Comparison of ENCODE assay signal across 14 cellular contexts in the genomic region with DNA sequence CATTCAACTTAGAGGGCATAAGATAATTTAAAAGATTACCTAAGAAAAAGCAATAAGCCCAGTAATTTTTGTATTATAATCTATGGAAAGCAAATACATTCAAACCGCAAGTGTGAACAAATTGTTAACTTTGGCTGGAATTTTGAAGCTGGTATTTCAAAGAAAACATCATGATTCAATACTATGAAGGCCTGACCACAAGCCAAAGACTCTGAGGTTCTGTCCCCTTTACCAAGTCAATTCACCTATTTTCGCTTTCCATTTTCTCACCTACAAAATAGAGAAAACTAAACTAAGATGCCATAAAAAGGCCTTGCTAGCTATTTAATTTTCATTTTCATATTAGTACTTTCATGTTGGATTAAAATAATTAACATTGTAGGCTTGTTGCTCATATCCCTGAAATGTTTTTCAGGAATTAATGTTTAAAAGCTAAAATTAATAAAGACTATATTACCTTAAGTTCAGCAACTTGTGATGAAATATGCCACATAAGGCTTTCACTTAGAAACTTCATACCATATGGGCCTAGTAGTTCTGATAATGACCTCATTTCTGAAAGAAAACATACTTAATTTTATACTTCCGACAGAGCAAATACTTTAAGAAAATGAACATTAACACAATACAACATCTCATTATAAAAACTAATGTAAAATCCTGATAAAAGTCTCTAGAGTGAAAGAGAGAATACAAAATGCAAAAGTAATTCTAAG.
DNase-seq lines count a peak whose midpoint lies in the region; ATAC-seq and TF ChIP-seq lines count a peak whose summit lies in the region.
"Had no signal": no experiment of that assay in that cellular context is flagged by ENCODE, and none has a peak within 500 bp of the region (broad histone marks: within the 10 kb centered on the region; RNA-seq: fewer than 3 reads in every experiment).

No MANE protein-coding gene starts in this region.

- CTCF ChIA-PET in mammary epithelial cell (lab: Charles Lee; ENCODE audit: low non-redundant PET): no interaction called here

- 98% methylated on average over 3 of the region's 3 CpGs for WGBS in mammary epithelial cell (ENCODE audit: low coverage, missing lambda C conversion rate)
- WGBS in psoas muscle, 3 donors: 95 to 98% (median 97%) methylated on average over 3 of the region's 3 CpGs

- peak overlapping the region; percentile 6 for H3K27ac ChIP-seq in mammary epithelial cell (ENCODE audit: insufficient read depth, low read depth, low read length)
- H3K27ac ChIP-seq in psoas muscle: no peak overlapping the region
- H3K27ac ChIP-seq in foreskin keratinocyte: no peak overlapping the region
- H3K27ac ChIP-seq: RWPE1, skin epidermis had no signal

- no peaks in the 10 kb centered on the region for H3K27me3 Mint-ChIP-seq in mesothelial cell of epicardium (ENCODE audit: low read depth)
- H3K27me3 Mint-ChIP-seq: CD4-positive, alpha-beta memory T cell; IgD-negative memory B cell had no signal

- in situ Hi-C loops in mammary epithelial cell (cut with MboI; ENCODE audit: low sequenced_read_pairs in 2 of 2): no loop called here

- no peak overlapping the region for H3K4me3 Mint-ChIP-seq in mesothelial cell of epicardium
- H3K4me3 Mint-ChIP-seq: CD4-positive, alpha-beta memory T cell; HFFc6; IgD-negative memory B cell had no signal

- H4K20me1 ChIP-seq in mammary epithelial cell (ENCODE audit: insufficient read depth, low read length): no peaks in the 10 kb centered on the region

- DNase-seq in mammary epithelial cell (no peak), psoas muscle (no peak), foreskin keratinocyte (no peak), activated gamma-delta T cell treated with Interleukin-2 at 50 U/mL for 16 hours (no peak), mesothelial cell of epicardium (ENCODE audit: low spot score in 2 of 2, unreplicated experiment in 2 of 2) (no peak)
- DNase-seq: CD4-positive, alpha-beta memory T cell; midbrain had no signal

- peaks cover 16% of the 10 kb centered on the region for H3K79me2 ChIP-seq in mammary epithelial cell (ENCODE audit: insufficient read depth, low read length)

- dilution Hi-C loops in mammary epithelial cell (cut with HindIII; ENCODE audit: low sequenced_read_pairs): no loop called here

- ATAC-seq in GM18511 (IDR thresholded peaks at IDR 0.05; ENCODE audit: unreplicated experiment) (peak; percentile 67), GM21515 (IDR thresholded peaks at IDR 0.05; ENCODE audit: unreplicated experiment) (peak; percentile 62), HG03280 (IDR thresholded peaks at IDR 0.05; ENCODE audit: unreplicated experiment) (peak; percentile 76), psoas muscle (no peak), foreskin keratinocyte (no peak)

- peaks cover 35% of the 10 kb centered on the region for H3K36me3 Mint-ChIP-seq in mesothelial cell of epicardium
- H3K36me3 Mint-ChIP-seq: IgD-negative memory B cell had no signal

- H3K4me2 ChIP-seq in mammary epithelial cell (ENCODE audit: insufficient read depth, low read depth, low read length): no peak overlapping the region

- H3K27me3 ChIP-seq in mammary epithelial cell (ENCODE audit: insufficient read depth, low read length) (no peaks in the 10 kb centered on the region), psoas muscle (ENCODE audit: insufficient read depth in 3 of 3, low read length in 2 of 3) (no peaks in the 10 kb centered on the region), foreskin keratinocyte (no peaks in the 10 kb centered on the region)

- TSS peak; percentile 40 for BruUV-seq in mammary epithelial cell (replicated peaks; lab: Mats Ljungman, UMichigan)

- no peak overlapping the region for H2AFZ ChIP-seq in mammary epithelial cell (ENCODE audit: low read depth, low read length)

- peaks cover 6% of the 10 kb centered on the region for H3K4me1 Mint-ChIP-seq in mesothelial cell of epicardium
- H3K4me1 Mint-ChIP-seq: IgD-negative memory B cell had no signal

- H3K9me3 Mint-ChIP-seq in mesothelial cell of epicardium: no peaks in the 10 kb centered on the region
- H3K9me3 Mint-ChIP-seq: CD4-positive, alpha-beta memory T cell; HFFc6; IgD-negative memory B cell had no signal

- no peak overlapping the region for H3K27ac Mint-ChIP-seq in mesothelial cell of epicardium
- H3K27ac Mint-ChIP-seq: IgD-negative memory B cell had no signal

- intact Hi-C loops in mammary epithelial cell (cut with micrococcal nuclease) (no loop called here), psoas muscle (cut with DNase I) (no loop called here)

- TF ChIP-seq CTCF in mammary epithelial cell (conservative IDR thresholded peaks at IDR 0.05 in 1 of 2, IDR thresholded peaks at IDR 0.05 in 1 of 2; ENCODE audit: extremely low read depth in 1 of 2, insufficient read depth in 1 of 2, low read depth in 1 of 2, low read length in 2 of 2) (no peak), psoas muscle (IDR thresholded peaks at IDR 0.05) (no peak), foreskin keratinocyte (conservative IDR thresholded peaks at IDR 0.05) (no peak), mesothelial cell of epicardium (IDR thresholded peaks at IDR 0.05; ENCODE audit: unreplicated experiment) (no peak)

- H3K36me3 ChIP-seq in mammary epithelial cell (ENCODE audit: insufficient read depth, low read length): peaks cover 27% of the 10 kb centered on the region
- H3K36me3 ChIP-seq in psoas muscle (ENCODE audit: insufficient read depth in 1 of 2, low read depth in 1 of 2): peaks cover 2 to 62% of the 10 kb centered on the region in 2 donors

- no peak overlapping the region for H3K9ac ChIP-seq in mammary epithelial cell (ENCODE audit: insufficient read depth, low read length)

- H3K4me1 ChIP-seq in mammary epithelial cell (ENCODE audit: insufficient read depth, low read length): peaks cover 22% of the 10 kb centered on the region
- peaks cover 28% of the 10 kb centered on the region for H3K4me1 ChIP-seq in psoas muscle
- H3K4me1 ChIP-seq in foreskin keratinocyte: peaks cover 22% of the 10 kb centered on the region

- H3K4me3 ChIP-seq in mammary epithelial cell (replicated peaks in 1 of 3; ENCODE audit: insufficient read depth in 1 of 3, low read depth in 2 of 3, low read length in 3 of 3) (no peak overlapping the region), psoas muscle (no peak overlapping the region)
- H3K4me3 ChIP-seq: skin epidermis had no signal

- H3K9me3 ChIP-seq in mammary epithelial cell (replicated peaks; ENCODE audit: insufficient read depth, low read length) (no peaks in the 10 kb centered on the region), psoas muscle (no peaks in the 10 kb centered on the region)

Comparison
In these comparisons a context has a peak if more than half of its experiments do, and no peak if none do; other contexts are left out.
1. ATAC-seq: peak in GM18511 (single experiment), GM21515 (single experiment) and HG03280 (single experiment); none in psoas muscle (0 of 4) and foreskin keratinocyte (single experiment).